ENCODE assay signal across 9 cellular contexts in the genomic region with DNA sequence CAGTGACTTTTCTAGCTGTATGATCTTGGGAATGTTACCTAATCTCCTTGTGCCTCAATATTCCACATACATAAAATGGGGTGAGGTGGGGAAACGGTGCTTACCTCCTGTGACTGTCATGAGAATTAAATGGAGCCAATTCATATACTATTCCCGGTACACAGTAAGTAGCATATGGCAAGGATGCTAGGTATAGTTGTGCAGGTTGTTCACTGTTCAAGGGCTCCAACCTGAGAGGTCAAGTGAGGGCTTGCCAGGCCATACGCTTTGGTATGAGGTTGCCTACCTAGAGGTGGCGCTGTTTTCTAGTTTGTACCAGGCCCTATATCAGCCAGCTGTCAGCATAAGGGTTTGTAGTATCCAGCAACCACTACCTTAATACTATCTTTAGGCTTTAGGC. TPM values are rescaled to one million over a fixed set of nuclear protein-coding genes. Genes with fewer than 3 reads are reported as not detected.
A peak's percentile ranks its signal among the peaks of the same experiment; 100 is the strongest.
DNase-seq lines count a peak whose midpoint lies in the region; ATAC-seq and TF ChIP-seq lines count a peak whose summit lies in the region.
"Had no signal": no experiment of that assay in that cellular context is flagged by ENCODE, and none has a peak within 500 bp of the region (broad histone marks: within the 10 kb centered on the region; RNA-seq: fewer than 3 reads in every experiment).

No MANE protein-coding gene starts in this region.

- no peaks in the 10 kb centered on the region for H3K9me3 ChIP-seq in adrenal gland (replicated peaks in 1 of 3)
- H3K9me3 ChIP-seq in CD8-positive, alpha-beta T cell (ENCODE audit: low read length) = no peaks in the 10 kb centered on the region
- H3K9me3 ChIP-seq: SJCRH30 had no signal

- no peak overlapping the region for H3K27ac ChIP-seq in adrenal gland
- no peak overlapping the region for H3K27ac ChIP-seq in CD8-positive, alpha-beta T cell (ENCODE audit: low read depth, low read length)
- H3K27ac ChIP-seq: SJCRH30 had no signal

- TF ChIP-seq CTCF in GM06990 (IDR thresholded peaks at IDR 0.05; ENCODE audit: insufficient read depth, low read length, poor library complexity, severe bottlenecking) (peak; percentile 72), adrenal gland (IDR thresholded peaks at IDR 0.05) (peak in 5 of 6 experiments; percentile 11 to 40 (median 35))
- TF ChIP-seq CTCF in CD8-positive, alpha-beta T cell (IDR thresholded peaks at IDR 0.05) = no peak

- H3K4me3 Mint-ChIP-seq in natural killer cell treated with Interleukin-12 subunit alpha and Interleukin-12 subunit beta and Interleukin-15 and Interleukin-18, amount 100 ng/mL, for 72 hours = peak overlapping the region; percentile 11
- H3K4me3 Mint-ChIP-seq in CD8-positive, alpha-beta T cell = no peak overlapping the region

- WGBS in adrenal gland, 4 donors = 63 to 78% (median 69%) methylated on average over 4 of the region's 4 CpGs

- H3K36me3 ChIP-seq in GM06990 (ENCODE audit: control insufficient read depth, insufficient read depth, low read length) (no peaks in the 10 kb centered on the region), adrenal gland (replicated peaks in 1 of 2) (no peaks in the 10 kb centered on the region)
- no peaks in the 10 kb centered on the region for H3K36me3 ChIP-seq in CD8-positive, alpha-beta T cell (ENCODE audit: insufficient read depth, low read length)
- H3K36me3 ChIP-seq: SJCRH30 had no signal

- intact Hi-C loops in adrenal gland (cut with DNase I) = no loop called here
- intact Hi-C loops in posterior cingulate gyrus (cut with DNase I) = no loop called here
- intact Hi-C loops in CD8-positive, alpha-beta T cell (cut with DNase I, micrococcal nuclease) = loop anchor here (2.0 kb wide), 2 partner anchors 42 to 136 kb away; no protein-coding TSS in a partner anchor

- H3K27me3 Mint-ChIP-seq in natural killer cell treated with Interleukin-12 subunit alpha and Interleukin-12 subunit beta and Interleukin-15 and Interleukin-18, amount 100 ng/mL, for 72 hours = no peaks in the 10 kb centered on the region
- no peaks in the 10 kb centered on the region for H3K27me3 Mint-ChIP-seq in CD8-positive, alpha-beta T cell (ENCODE audit: low read depth)

- CTCF ChIA-PET in CD8-positive, alpha-beta T cell (lab: Charles Lee) = interaction anchor here (1.2 to 2.6 kb wide), 4 partner anchors 10 to 58 kb away, joined by 3 to 16 read pairs (median 4); no protein-coding TSS in a partner anchor

- peaks cover 11% of the 10 kb centered on the region for H3K36me3 Mint-ChIP-seq in natural killer cell treated with Interleukin-12 subunit alpha and Interleukin-12 subunit beta and Interleukin-15 and Interleukin-18, amount 100 ng/mL, for 72 hours
- H3K36me3 Mint-ChIP-seq in CD8-positive, alpha-beta T cell = peaks cover 3% of the 10 kb centered on the region

- POLR2A ChIA-PET in CD8-positive, alpha-beta T cell (lab: Charles Lee) = interaction anchor here (0.6 to 1.7 kb wide), 3 partner anchors 16 to 22 kb away, joined by 3 to 4 read pairs (median 3); no protein-coding TSS in a partner anchor

- no peak for TF ChIP-seq POLR2A in adrenal gland (IDR thresholded peaks at IDR 0.05)

- H3K9me3 Mint-ChIP-seq in natural killer cell treated with Interleukin-12 subunit alpha and Interleukin-12 subunit beta and Interleukin-15 and Interleukin-18, amount 100 ng/mL, for 72 hours = peaks cover 4% of the 10 kb centered on the region
- no peaks in the 10 kb centered on the region for H3K9me3 Mint-ChIP-seq in CD8-positive, alpha-beta T cell

- peaks cover 59 to 79% of the 10 kb centered on the region in 2 donors for H3K4me1 Mint-ChIP-seq in natural killer cell treated with Interleukin-12 subunit alpha and Interleukin-12 subunit beta and Interleukin-15 and Interleukin-18, amount 100 ng/mL, for 72 hours (ENCODE audit: low read depth in 2 of 2)
- peaks cover 55% of the 10 kb centered on the region for H3K4me1 Mint-ChIP-seq in CD8-positive, alpha-beta T cell (ENCODE audit: low read depth)

- H3K4me1 ChIP-seq in adrenal gland (replicated peaks in 1 of 2) = peaks cover 0 to under 1% of the 10 kb centered on the region in 2 donors
- peaks cover 47% of the 10 kb centered on the region for H3K4me1 ChIP-seq in CD8-positive, alpha-beta T cell (ENCODE audit: insufficient read depth, low read length)
- H3K4me1 ChIP-seq: SJCRH30 had no signal

- no peak for ATAC-seq in natural killer cell treated with Interleukin-12 subunit alpha and Interleukin-12 subunit beta and Interleukin-15 and Interleukin-18, amount 100 ng/mL, for 72 hours
- no peak for ATAC-seq in HG03571 (IDR thresholded peaks at IDR 0.05; ENCODE audit: unreplicated experiment)
- ATAC-seq in CD8-positive, alpha-beta T cell = no peak

- no peak overlapping the region for H3K4me3 ChIP-seq in GM06990 (replicated peaks; ENCODE audit: low read depth, low read length)
- H3K4me3 ChIP-seq in adrenal gland = no peak overlapping the region
- H3K4me3 ChIP-seq in CD8-positive, alpha-beta T cell (ENCODE audit: low read depth, low read length) = no peak overlapping the region
- H3K4me3 ChIP-seq: SJCRH30 had no signal

- H3K27me3 ChIP-seq in GM06990 (replicated peaks; ENCODE audit: control insufficient read depth, insufficient read depth, low read length) (no peaks in the 10 kb centered on the region), adrenal gland (no peaks in the 10 kb centered on the region)
- H3K27me3 ChIP-seq in CD8-positive, alpha-beta T cell (ENCODE audit: insufficient read depth, low read length) = no peaks in the 10 kb centered on the region

- no peak for DNase-seq in GM06990 (ENCODE audit: extremely low read depth, insufficient read length)
- DNase-seq in LHCN-M2 (ENCODE audit: low read depth) = peak; percentile 32
- peak in 1 of 7 donors; percentile 53 for DNase-seq in adrenal gland
- DNase-seq in natural killer cell treated with Interleukin-12 subunit alpha and Interleukin-12 subunit beta and Interleukin-15 and Interleukin-18, amount 100 ng/mL, for 72 hours (ENCODE audit: low spot score) = no peak
- DNase-seq in posterior cingulate gyrus = no peak
- no peak for DNase-seq in CD8-positive, alpha-beta T cell
- no peak for DNase-seq in HPDE6-E6E7 (ENCODE audit: extremely low spot score)

- H3K27ac Mint-ChIP-seq in natural killer cell treated with Interleukin-12 subunit alpha and Interleukin-12 subunit beta and Interleukin-15 and Interleukin-18, amount 100 ng/mL, for 72 hours = peak overlapping the region; percentile 13 to 99
- H3K27ac Mint-ChIP-seq in CD8-positive, alpha-beta T cell = no peak overlapping the region

RNA-seq across cellular contexts. Expression of gene BATF, which starts 3.6 kb away (rescaled TPM):
- total RNA-seq in LHCN-M2 (2014; rRNA removed) = not detected in 2 replicates
- polyA plus RNA-seq in LHCN-M2 (2012) = not detected
- 1 to 10 TPM in 6 of 8 donors, under 1 TPM in 2; 0.95 to 4.7 (median 2.8) TPM for total RNA-seq in adrenal gland
- 10 to 100 TPM in 1 of 3 donors, 1 to 10 TPM in 1, under 1 TPM in 1; 0.64 to 11.4 (median 7.2) TPM for polyA plus RNA-seq in adrenal gland
- total RNA-seq in natural killer cell treated with Interleukin-12 subunit alpha and Interleukin-12 subunit beta and Interleukin-15 and Interleukin-18, amount 100 ng/mL, for 72 hours = 100 to 1,000 TPM; 219 to 220 TPM
- total RNA-seq in CD8-positive, alpha-beta T cell = 1 to 10 TPM; 3.2 to 4.3 TPM
- total RNA-seq: SJCRH30 had no signal

RNA-seq across cellular contexts. Expression of gene FLVCR2, which starts 59.8 kb away (rescaled TPM):
- total RNA-seq in LHCN-M2 (2014; rRNA removed) (23.9 and 29.8 TPM in 2 replicates), adrenal gland (100 to 1,000 TPM in 1 of 8 donors, 10 to 100 TPM in 7; 18.0 to 428 (median 26.2) TPM)
- 5.3 TPM for polyA plus RNA-seq in LHCN-M2 (2012)
- polyA plus RNA-seq in adrenal gland = 10 to 100 TPM in 2 of 3 donors, 1 to 10 TPM in 1; 8.8 to 29.9 (median 13.0) TPM
- total RNA-seq in natural killer cell treated with Interleukin-12 subunit alpha and Interleukin-12 subunit beta and Interleukin-15 and Interleukin-18, amount 100 ng/mL, for 72 hours = 10 to 100 TPM in 1 of 2 donors, 1 to 10 TPM in 1; 5.3 to 21.2 TPM
- 1 to 10 TPM; 1.1 to 3.1 TPM for total RNA-seq in CD8-positive, alpha-beta T cell

Comparison
In these comparisons a context has a peak if more than half of its experiments do, and no peak if none do; other contexts are left out.
1. RNA of gene BATF, which starts 3.6 kb away (total RNA-seq): 219 to 220 TPM in natural killer cell treated with Interleukin-12 subunit alpha and Interleukin-12 subunit beta and Interleukin-15 and Interleukin-18, amount 100 ng/mL, for 72 hours; 3.2 to 4.3 TPM in CD8-positive, alpha-beta T cell, 0.95 to 4.7 TPM in adrenal gland and not detected in LHCN-M2; every median in the first group is over 10 times any median in the second.
2. intact Hi-C loops: an anchor here in CD8-positive, alpha-beta T cell (2.0 kb wide); none called in adrenal gland and posterior cingulate gyrus.